ENCODE assay signal across 27 cellular contexts in the genomic region with DNA sequence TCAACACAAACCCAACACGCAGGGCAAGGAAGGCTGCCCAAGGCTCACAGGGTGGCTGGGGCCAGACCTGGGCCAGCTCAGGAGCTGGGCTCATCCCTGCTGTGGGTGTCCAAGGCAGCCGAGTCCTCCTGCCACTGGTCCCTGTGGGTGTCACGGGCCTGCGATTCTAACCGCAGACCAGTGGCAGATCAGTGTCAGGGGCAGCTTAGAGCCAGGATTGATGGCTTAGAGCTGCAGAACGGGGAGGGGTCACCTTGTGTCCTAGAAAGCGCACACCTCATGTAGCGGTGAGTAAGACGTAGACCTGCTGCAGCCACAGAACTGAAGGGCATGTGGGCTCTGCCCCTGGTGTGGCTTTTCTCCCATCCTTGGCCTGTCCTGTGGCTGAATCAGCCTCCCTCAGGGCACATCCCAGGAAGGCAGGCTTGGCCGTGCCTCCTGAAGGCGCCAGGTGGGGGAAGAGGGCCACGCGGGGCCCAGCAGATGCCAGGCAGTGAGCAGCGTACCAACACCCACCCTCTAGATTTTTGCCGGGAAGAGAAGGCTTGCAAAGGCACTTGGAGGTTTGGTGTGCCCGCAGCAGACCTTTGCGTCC.
"Had no signal": no experiment of that assay in that cellular context is flagged by ENCODE, and none has a peak within 500 bp of the region (broad histone marks: within the 10 kb centered on the region; RNA-seq: fewer than 3 reads in every experiment).

No MANE protein-coding gene starts in this region.

- FAIRE-seq: bronchial epithelial cell, endometrium had no signal

- H3K36me3 ChIP-seq: neural progenitor cell, uterus had no signal

- H3K4me3 ChIP-seq: heart right ventricle, left lung, lung, neural progenitor cell, spleen, stomach, suprapubic skin, tibial nerve, uterus had no signal

- H2AFZ ChIP-seq: neural progenitor cell had no signal

- H3K27me3 ChIP-seq: heart right ventricle, left lung, neural progenitor cell, spleen, stomach, suprapubic skin, tibial nerve, uterus had no signal

- H3K9ac ChIP-seq: neural progenitor cell had no signal

- H3K27ac Mint-ChIP-seq: activated B cell treated with CpG ODN at 0.5 μM for 24 hours; activated CD4-positive, alpha-beta T cell treated with anti-CD3 and anti-CD28 coated beads for 36 hours; activated naive CD4-positive, alpha-beta T cell treated with anti-CD3 and anti-CD28 coated beads, Interleukin-2, amount 50 U/mL, for 72 hours; activated T-cell treated with anti-CD3 and anti-CD28 coated beads, Interleukin-2, amount 50 U/mL, for 24 hours; activated T-helper 17 cell treated with anti-CD3 and anti-CD28 coated beads, Interleukin-2, amount 50 U/mL, for 72 hours; dendritic cell treated with granulocyte-macrophage colony-stimulating factor and Interleukin-4, amounts not matched to agents 40 ng/mL and 50 ng/mL, for 4 days; naive thymus-derived CD4-positive, alpha-beta T cell; neural progenitor cell had no signal

- H3K4me1 Mint-ChIP-seq: activated B cell treated with CpG ODN at 0.5 μM for 24 hours; activated CD4-positive, alpha-beta T cell treated with anti-CD3 and anti-CD28 coated beads for 36 hours; activated T-helper 17 cell treated with anti-CD3 and anti-CD28 coated beads, Interleukin-2, amount 50 U/mL, for 72 hours; naive thymus-derived CD4-positive, alpha-beta T cell had no signal

- H3K9me3 ChIP-seq: heart right ventricle, left lung, spleen, stomach, suprapubic skin, tibial nerve, uterus had no signal

- H3K36me3 Mint-ChIP-seq: activated naive CD4-positive, alpha-beta T cell treated with anti-CD3 and anti-CD28 coated beads, Interleukin-2, amount 50 U/mL, for 72 hours had no signal

- DNase-seq: activated B cell treated with CpG ODN at 0.5 μM for 24 hours; activated CD4-positive, alpha-beta T cell treated with anti-CD3 and anti-CD28 coated beads for 36 hours; activated CD4-positive, alpha-beta T cell treated with anti-CD3 and anti-CD28 coated beads, Interleukin-2, amount 50 U/mL, for 4 hours; activated CD8-positive, alpha-beta memory T cell treated with anti-CD3 and anti-CD28 coated beads for 24 hours; activated CD8-positive, alpha-beta memory T cell treated with anti-CD3 and anti-CD28 coated beads, Interleukin-2, amount 50 U/mL, for 4 hours; activated T-cell treated with anti-CD3 and anti-CD28 coated beads, Interleukin-2, amount 50 U/mL, for 24 hours; aorta; effector CD4-positive, alpha-beta T cell; foreskin fibroblast; heart right ventricle; left lung; naive thymus-derived CD4-positive, alpha-beta T cell; spleen; stimulated activated CD4-positive, alpha-beta T cell treated with anti-CD3 and anti-CD28 coated beads, Interleukin-4, amount 100 ng/mL, for 4 hours; stomach; T-helper 1 cell; T1000; uterus had no signal

- H3K9me3 Mint-ChIP-seq: activated B cell treated with CpG ODN at 0.5 μM for 24 hours; activated naive CD4-positive, alpha-beta T cell treated with anti-CD3 and anti-CD28 coated beads, Interleukin-2, amount 50 U/mL, for 72 hours; activated T-cell treated with anti-CD3 and anti-CD28 coated beads, Interleukin-2, amount 50 U/mL, for 24 hours; activated T-helper 17 cell treated with anti-CD3 and anti-CD28 coated beads, Interleukin-2, amount 50 U/mL, for 72 hours; dendritic cell treated with granulocyte-macrophage colony-stimulating factor and Interleukin-4, amounts not matched to agents 40 ng/mL and 50 ng/mL, for 4 days; naive thymus-derived CD4-positive, alpha-beta T cell had no signal

- ATAC-seq: activated CD4-positive, alpha-beta T cell treated with anti-CD3 and anti-CD28 coated beads for 36 hours; activated naive CD4-positive, alpha-beta T cell treated with anti-CD3 and anti-CD28 coated beads, Interleukin-2, amount 50 U/mL, for 72 hours; activated T-helper 17 cell treated with anti-CD3 and anti-CD28 coated beads, Interleukin-2, amount 50 U/mL, for 72 hours; heart right ventricle; left lung; naive thymus-derived CD4-positive, alpha-beta T cell had no signal

- H3K27me3 Mint-ChIP-seq: activated B cell treated with CpG ODN at 0.5 μM for 24 hours; activated CD4-positive, alpha-beta T cell treated with anti-CD3 and anti-CD28 coated beads for 36 hours; activated T-cell treated with anti-CD3 and anti-CD28 coated beads, Interleukin-2, amount 50 U/mL, for 24 hours; activated T-helper 17 cell treated with anti-CD3 and anti-CD28 coated beads, Interleukin-2, amount 50 U/mL, for 72 hours had no signal

- H3K4me1 ChIP-seq: neural progenitor cell, spleen, suprapubic skin, uterus had no signal

- H3K4me2 ChIP-seq: neural progenitor cell had no signal

- H3K27ac ChIP-seq: heart right ventricle, left lung, neural progenitor cell, spleen, stomach, suprapubic skin, tibial nerve had no signal

- H3K4me3 Mint-ChIP-seq: activated B cell treated with CpG ODN at 0.5 μM for 24 hours; activated CD4-positive, alpha-beta T cell treated with anti-CD3 and anti-CD28 coated beads for 36 hours; activated T-cell treated with anti-CD3 and anti-CD28 coated beads, Interleukin-2, amount 50 U/mL, for 24 hours; activated T-helper 17 cell treated with anti-CD3 and anti-CD28 coated beads, Interleukin-2, amount 50 U/mL, for 72 hours; dendritic cell treated with granulocyte-macrophage colony-stimulating factor and Interleukin-4, amounts not matched to agents 40 ng/mL and 50 ng/mL, for 4 days; naive thymus-derived CD4-positive, alpha-beta T cell; neural progenitor cell had no signal
